22 cellular contexts compared by ENCODE assay signal in the genomic region with DNA sequence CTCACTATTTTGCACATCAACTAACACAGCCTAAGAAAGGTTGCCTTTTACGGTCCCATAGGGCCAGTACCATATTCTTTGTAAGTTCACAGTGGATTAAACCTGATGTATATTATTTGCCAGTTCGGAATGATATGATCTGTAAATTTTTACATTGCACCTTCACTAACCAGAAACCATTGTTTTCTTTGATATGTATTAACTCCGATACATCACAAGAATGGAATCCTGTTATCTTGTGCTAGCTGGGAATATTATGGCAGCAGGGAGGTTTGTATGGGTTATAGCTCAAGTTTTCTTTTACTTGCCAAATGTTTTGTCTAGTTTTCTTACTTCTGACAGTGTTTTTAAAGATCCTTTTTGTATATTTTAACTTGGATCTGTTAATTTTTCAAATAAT. TPM values are rescaled to one million over a fixed set of nuclear protein-coding genes. Genes with fewer than 3 reads are reported as not detected.
DNase-seq lines count a peak whose midpoint lies in the region; ATAC-seq, FAIRE-seq and TF ChIP-seq lines count a peak whose summit lies in the region.
"Had no signal": no experiment of that assay in that cellular context is flagged by ENCODE, and none has a peak within 500 bp of the region (broad histone marks: within the 10 kb centered on the region; RNA-seq: fewer than 3 reads in every experiment).

No MANE protein-coding gene starts in this region.

- peaks cover 9% of the 10 kb centered on the region for H3K9me1 ChIP-seq in IMR-90 (ENCODE audit: insufficient read depth, low read length)

- H2BK5ac ChIP-seq in IMR-90 (ENCODE audit: low read depth, low read length, poor library complexity, severe bottlenecking), result no peak overlapping the region

- H2AK9ac ChIP-seq in IMR-90 (replicated peaks; ENCODE audit: low read depth, low read length, poor library complexity), result no peak overlapping the region

- H3K4ac ChIP-seq in IMR-90 (ENCODE audit: low read depth, low read length), result no peak overlapping the region

- H3K4me2 ChIP-seq in IMR-90 (ENCODE audit: low read depth, low read length) (peak overlapping the region; percentile 64; the same call in 1 of the 2 replicates), HepG2 (ENCODE audit: low read depth, low read length) (no peak overlapping the region)

- no peaks in the 10 kb centered on the region for H3K79me1 ChIP-seq in IMR-90 (ENCODE audit: low read depth in 1 of 2, low read length in 2 of 2)

- H3K18ac ChIP-seq in IMR-90 (ENCODE audit: low read depth, low read length), result no peak overlapping the region

- dilution Hi-C loops in IMR-90 (cut with HindIII; ENCODE audit: low sequenced_read_pairs, unreplicated experiment), result no loop called here

- H3K56ac ChIP-seq in IMR-90 (ENCODE audit: extremely low read depth, insufficient read depth, low read length), result no peak overlapping the region

- TF ChIP-seq POLR2A in IMR-90 (IDR thresholded peaks at IDR 0.05; ENCODE audit: low read depth, low read length) (no peak), HepG2 (IDR thresholded peaks at IDR 0.05; ENCODE audit: insufficient read depth in 1 of 2, low read depth in 2 of 2, low read length in 2 of 2) (no peak)

- H3K4me1 ChIP-seq in IMR-90 (ENCODE audit: control insufficient read depth, insufficient read depth, low read length), result peaks cover 12% of the 10 kb centered on the region
- no peaks in the 10 kb centered on the region for H3K4me1 ChIP-seq in HepG2 (ENCODE audit: insufficient read depth, low read length)
- H3K4me1 ChIP-seq: HAP-1, Peyer's patch had no signal

- no peak overlapping the region for H2BK20ac ChIP-seq in IMR-90 (ENCODE audit: low read depth, low read length)

- H2BK120ac ChIP-seq in IMR-90 (ENCODE audit: low read depth, low read length), result no peak overlapping the region

- no TSS peak for BruUV-seq in IMR-90 (replicated peaks; lab: Mats Ljungman, UMichigan)
- BruUV-seq in HepG2 (replicated peaks; lab: Mats Ljungman, UMichigan), result no TSS peak

- H2AK5ac ChIP-seq in IMR-90 (ENCODE audit: low read depth, low read length), result no peak overlapping the region

- no peak overlapping the region for H3K14ac ChIP-seq in IMR-90 (replicated peaks; ENCODE audit: low read depth, low read length)

- H3K27ac ChIP-seq in IMR-90 (ENCODE audit: insufficient read depth, low read length), result no peak overlapping the region
- H3K27ac ChIP-seq in brain microvascular endothelial cell, result peak overlapping the region; percentile 43
- no peak overlapping the region for H3K27ac ChIP-seq in HepG2 (ENCODE audit: extremely low read length, insufficient read depth, low read length)
- H3K27ac ChIP-seq: Peyer's patch had no signal

- peak; percentile 15; the same call in 1 of the 2 replicates for ATAC-seq in IMR-90 (ENCODE audit: low read depth)
- ATAC-seq in GM21381 (IDR thresholded peaks at IDR 0.05; ENCODE audit: unreplicated experiment), result no peak
- ATAC-seq in HepG2, result no peak
- ATAC-seq: K562, Right ventricle myocardium inferior had no signal

- no peaks in the 10 kb centered on the region for H4K20me1 ChIP-seq in IMR-90 (ENCODE audit: insufficient read depth, low read length)
- no peaks in the 10 kb centered on the region for H4K20me1 ChIP-seq in HepG2 (ENCODE audit: insufficient read depth, low read length)

- peak; percentile 41 for DNase-seq in EH (ENCODE audit: low read depth)
- DNase-seq in IMR-90, result peak; percentile 62
- peak; percentile 50 for DNase-seq in brain microvascular endothelial cell
- peak; percentile 50 for DNase-seq in kidney glomerular epithelial cell (lab: John Stamatoyannopoulos, UW)
- no peak for DNase-seq in HepG2 (ENCODE audit: low spot score)
- no peak for DNase-seq in NCI-H526 (lab: John Stamatoyannopoulos, UW)
- DNase-seq in activated CD4-positive, CD25-positive, alpha-beta regulatory T cell treated with anti-CD3 and anti-CD28 coated beads, Interleukin-2, amount 50 U/mL, for 72 hours, result no peak
- DNase-seq: 8988T; DMS 273 treated with DMSO at 0.1 percent for 48 hours; DND-41; GDM1; NCI-H1092 treated with DMSO at 0.1 percent for 48 hours; NCI-H2081; NCI-H2171 treated with DMSO at 0.1 percent for 48 hours; NCI-H748 treated with DMSO at 0.1 percent for 48 hours; NK-92 treated with Interleukin-12 subunit alpha and Interleukin-12 subunit beta, amount 100 ng/mL, for 24 hours; Peyer's patch had no signal

- H3K4me3 ChIP-seq in IMR-90 (ENCODE audit: insufficient read depth, low read depth, low read length) (no peak overlapping the region), brain microvascular endothelial cell (ENCODE audit: low read depth, low read length) (no peak overlapping the region), HepG2 (replicated peaks in 1 of 3; ENCODE audit: insufficient read depth in 1 of 3, low read depth in 2 of 3, low read length in 3 of 3) (no peak overlapping the region)
- H3K4me3 ChIP-seq: HAP-1, K562, Peyer's patch had no signal

- no peak for FAIRE-seq in HepG2 (lab: Jason Lieb, UNC)
- FAIRE-seq: K562 had no signal

- no peak for TF ChIP-seq RAD21 in IMR-90 (IDR thresholded peaks at IDR 0.05; ENCODE audit: low read length)
- TF ChIP-seq RAD21 in HepG2 (CRISPR knock-in tag; IDR thresholded peaks at IDR 0.05), result no peak

- in situ Hi-C loops in IMR-90 (cut with MboI; ENCODE audit: low sequenced_read_pairs), result no loop called here
- in situ Hi-C loops in brain microvascular endothelial cell (cut with HindIII; ENCODE audit: low pct_ligation_motif_present, low sequenced_read_pairs), result no loop called here
- in situ Hi-C loops in HepG2 (cut with HindIII; ENCODE audit: extremely low pct_ligation_motif_present, low pct_unique_long_range_greater_than_20kb), result no loop called here

- TF ChIP-seq CTCF in IMR-90 (conservative IDR thresholded peaks at IDR 0.05; ENCODE audit: low read depth, low read length) (no peak), brain microvascular endothelial cell (IDR thresholded peaks at IDR 0.05; ENCODE audit: low read depth, low read length, missing control alignments) (no peak), HepG2 (CRISPR knock-in tag; IDR thresholded peaks at IDR 0.05) (no peak)

- POLR2A ChIA-PET in IMR-90 (lab: Charles Lee; ENCODE audit: unreplicated experiment) (no interaction called here), HepG2 (lab: Yijun Ruan, JAX) (no interaction called here)

- no peak overlapping the region for H4K5ac ChIP-seq in IMR-90 (ENCODE audit: low read depth, low read length)

- H2AFZ ChIP-seq in IMR-90 (replicated peaks; ENCODE audit: low read length, poor library complexity), result no peak overlapping the region
- no peak overlapping the region for H2AFZ ChIP-seq in HepG2 (ENCODE audit: low read length)

- H3K27me3 ChIP-seq in IMR-90 (ENCODE audit: control insufficient read depth, insufficient read depth, low read length) (no peaks in the 10 kb centered on the region), brain microvascular endothelial cell (replicated peaks) (no peaks in the 10 kb centered on the region), HepG2 (ENCODE audit: control insufficient read depth in 1 of 2, insufficient read depth in 2 of 2, low read length in 2 of 2) (no peaks in the 10 kb centered on the region)
- H3K27me3 ChIP-seq: Peyer's patch had no signal

- H4K91ac ChIP-seq in IMR-90 (ENCODE audit: insufficient read depth, low read depth, low read length), result no peak overlapping the region

- H3K9me3 ChIP-seq in IMR-90 (ENCODE audit: control insufficient read depth, insufficient read depth, low read length) (no peaks in the 10 kb centered on the region), HepG2 (ENCODE audit: low read length) (no peaks in the 10 kb centered on the region)
- H3K9me3 ChIP-seq: HAP-1, Peyer's patch had no signal

- H3K23ac ChIP-seq in IMR-90 (ENCODE audit: low read depth, low read length), result no peak overlapping the region

- TF ChIP-seq EP300 in HepG2 (IDR thresholded peaks at IDR 0.05; ENCODE audit: low read depth in 2 of 2, low read length in 2 of 2) (no peak), HepG2 (CRISPR knock-in tag; IDR thresholded peaks at IDR 0.05; ENCODE audit: borderline replicate concordance) (no peak)

- no peaks in the 10 kb centered on the region for H3K36me3 ChIP-seq in IMR-90 (ENCODE audit: control insufficient read depth, insufficient read depth, low read length)
- H3K36me3 ChIP-seq in brain microvascular endothelial cell (replicated peaks), result no peaks in the 10 kb centered on the region
- H3K36me3 ChIP-seq in HepG2 (replicated peaks in 1 of 2; ENCODE audit: control insufficient read depth in 1 of 2, insufficient read depth in 2 of 2, low read length in 2 of 2), result no peaks in the 10 kb centered on the region
- H3K36me3 ChIP-seq: HAP-1, Peyer's patch had no signal

- no peak overlapping the region for H3K9ac ChIP-seq in IMR-90 (ENCODE audit: low read depth, low read length)
- H3K9ac ChIP-seq in HepG2 (ENCODE audit: insufficient read depth, low read depth, low read length), result no peak overlapping the region

- H3K79me2 ChIP-seq in HepG2 (ENCODE audit: insufficient read depth, low read length), result no peaks in the 10 kb centered on the region

- CTCF ChIA-PET in IMR-90 (lab: Yijun Ruan, JAX) (no interaction called here), HepG2 (lab: Yijun Ruan, JAX; ENCODE audit: low intra/inter-chr PET ratio, low total read pairs) (no interaction called here)

- no peak overlapping the region for H2BK15ac ChIP-seq in IMR-90 (ENCODE audit: low read depth, low read length)

- intact Hi-C loops in IMR-90 (cut with micrococcal nuclease) (no loop called here), HepG2 (cut with micrococcal nuclease; ENCODE audit: unreplicated experiment) (no loop called here)

- H4K8ac ChIP-seq in IMR-90 (ENCODE audit: low read depth in 2 of 2, low read length in 2 of 2), result no peak overlapping the region

- WGBS in IMR-90 (ENCODE audit: extremely low coverage in 2 of 2, insufficient read length in 1 of 2), 2 experiments, result no CpG with 5 or more reads among the region's 3 CpGs
- 55% methylated on average over 3 of the region's 3 CpGs for WGBS in HepG2 (ENCODE audit: low lambda C conversion rate)

RNA-seq across cellular contexts. Expression of a gene that starts 51.4 kb away (rescaled TPM):
- total RNA-seq in IMR-90 (2012; rRNA removed) (12.5 and 12.9 TPM in 2 replicates), HepG2 (2016; rRNA removed; fragmentation: Illumina TruSeq; extraction: Trizol) (not detected in 2 replicates)
- polyA plus RNA-seq in IMR-90 (2012; rRNA removed) (14.1 and 15.6 TPM in 2 replicates), HepG2 (2011; rRNA removed) (not detected in 2 replicates)
- 6.3 and 10.1 TPM in 2 replicates for polyA plus RNA-seq in IMR-90 (2012; cell fraction: cytosol; rRNA removed)
- 6.1 TPM in 2 replicates for polyA plus RNA-seq in IMR-90 (2012; cell fraction: nucleus; rRNA removed; ENCODE audit: low replicate concordance)
- total RNA-seq in HepG2 (2016; cell fraction: cytosol; rRNA removed; fragmentation: Illumina TruSeq; extraction: Trizol; ENCODE audit: low read depth), result not detected in 2 replicates
- total RNA-seq in HepG2 (2016; cell fraction: insoluble cytoplasmic fraction; rRNA removed; fragmentation: Illumina TruSeq; extraction: Trizol), result not detected in 2 replicates
- not detected in 2 replicates for total RNA-seq in HepG2 (2016; cell fraction: membrane; rRNA removed; fragmentation: Illumina TruSeq; extraction: Trizol)
- not detected in 2 replicates for total RNA-seq in HepG2 (2016; cell fraction: nucleus; rRNA removed; fragmentation: Illumina TruSeq; extraction: Trizol)
- not detected in 2 replicates for polyA plus RNA-seq in HepG2 (2011; cell fraction: cytosol; rRNA removed)
- polyA plus RNA-seq in HepG2 (2011; cell fraction: nucleus; rRNA removed), result not detected in 2 replicates
- not detected in 2 replicates for polyA plus RNA-seq in HepG2 (2012)
- not detected in 2 replicates for polyA plus RNA-seq in HepG2 (2016; cell fraction: cytosol; fragmentation: Illumina TruSeq; extraction: Trizol; ENCODE audit: low read depth)
- not detected in 2 replicates for polyA plus RNA-seq in HepG2 (2016; cell fraction: insoluble cytoplasmic fraction; fragmentation: Illumina TruSeq; extraction: Trizol; ENCODE audit: low read depth)
- polyA plus RNA-seq in HepG2 (2016; cell fraction: membrane; fragmentation: Illumina TruSeq; extraction: Trizol; ENCODE audit: low read depth), result not detected in 2 replicates
- polyA plus RNA-seq in HepG2 (2016; cell fraction: nucleus; fragmentation: Illumina TruSeq; extraction: Trizol; ENCODE audit: insufficient read depth, low read depth), result not detected in 2 replicates
- 0.33 TPM in 1 of 2 replicates, not detected in the other for polyA minus RNA-seq in HepG2 (2011; rRNA and poly(A)+ RNA removed; ENCODE audit: low replicate concordance)
- not detected in 2 replicates for polyA minus RNA-seq in HepG2 (2011; cell fraction: cytosol; rRNA and poly(A)+ RNA removed)
- not detected in 2 replicates for polyA minus RNA-seq in HepG2 (2011; cell fraction: nucleus; rRNA and poly(A)+ RNA removed)
- total RNA-seq: NCI-H460 had no signal

Comparison
In these comparisons a context has a peak if more than half of its experiments do, and no peak if none do; other contexts are left out.
1. DNase-seq: peak in EH (single experiment), IMR-90 (single experiment), brain microvascular endothelial cell (single experiment) and kidney glomerular epithelial cell (single experiment); none in HepG2 (single experiment), NCI-H526 (0 of 2) and activated CD4-positive, CD25-positive, alpha-beta regulatory T cell treated with anti-CD3 and anti-CD28 coated beads, Interleukin-2, amount 50 U/mL, for 72 hours (single experiment).
2. RNA of a gene that starts 51.4 kb away (total RNA-seq): 12.5 to 12.9 TPM in IMR-90; not detected in HepG2; every median in the first group is over 10 times any median in the second.